In genomic region chr22:30132290-30132996, GRCh38 we compare ENCODE assay signal across 22 cellular contexts. TPM values are rescaled to one million over a fixed set of nuclear protein-coding genes. Genes with fewer than 3 reads are reported as not detected.
"Had no signal": no experiment of that assay in that cellular context is flagged by ENCODE, and none has a peak within 500 bp of the region (broad histone marks: within the 10 kb centered on the region; RNA-seq: fewer than 3 reads in every experiment).

No MANE protein-coding gene starts in this region.

- H3K4me1 Mint-ChIP-seq: activated B cell treated with CpG ODN at 0.5 μM for 24 hours, immature natural killer cell, nephron had no signal

- H3K27ac Mint-ChIP-seq: activated B cell treated with CpG ODN at 0.5 μM for 24 hours, immature natural killer cell, nephron, progenitor cell of endocrine pancreas had no signal

- H3K4me3 ChIP-seq: esophagus squamous epithelium, right atrium auricular region, skin epidermis, transverse colon, vagina had no signal

- H3K36me3 Mint-ChIP-seq: immature natural killer cell had no signal

- DNase-seq: activated B cell treated with CpG ODN at 0.5 μM for 24 hours; amygdala; brain microvascular endothelial cell; effector CD8-positive, alpha-beta T cell; esophagus squamous epithelium; foreskin melanocyte; head of caudate nucleus; immature natural killer cell; occipital lobe; SK-N-SH; stimulated activated CD4-positive, alpha-beta T cell treated with anti-CD3 and anti-CD28 coated beads, Interleukin-15, amount 100 ng/mL, for 24 hours; stimulated activated CD4-positive, alpha-beta T cell treated with anti-CD3 and anti-CD28 coated beads, Interleukin-4, amount 100 ng/mL, for 1 hour; stimulated activated naive CD4-positive, alpha-beta T cell; transverse colon had no signal

- H3K9me3 Mint-ChIP-seq: activated B cell treated with CpG ODN at 0.5 μM for 24 hours, immature natural killer cell, nephron had no signal

- H3K4me3 Mint-ChIP-seq: activated B cell treated with CpG ODN at 0.5 μM for 24 hours, immature natural killer cell, nephron had no signal

RNA-seq across cellular contexts. Expression of gene HORMAD2, which starts 52.2 kb away (rescaled TPM):
- total RNA-seq: activated B cell treated with CpG ODN at 0.5 μM for 24 hours; activated CD8-positive, alpha-beta memory T cell treated with anti-CD3 and anti-CD28 coated beads for 36 hours; endothelial cell of umbilical vein; esophagus squamous epithelium; progenitor cell of endocrine pancreas; right atrium auricular region; T-helper 1 cell treated with Interleukin-12 subunit alpha and Interleukin-12 subunit beta and Interleukin-4 antibody, amounts not matched to agents 30 ng/mL and 1 ng/mL, for 36 hours; transverse colon; vagina had no signal
